In the genomic region with DNA sequence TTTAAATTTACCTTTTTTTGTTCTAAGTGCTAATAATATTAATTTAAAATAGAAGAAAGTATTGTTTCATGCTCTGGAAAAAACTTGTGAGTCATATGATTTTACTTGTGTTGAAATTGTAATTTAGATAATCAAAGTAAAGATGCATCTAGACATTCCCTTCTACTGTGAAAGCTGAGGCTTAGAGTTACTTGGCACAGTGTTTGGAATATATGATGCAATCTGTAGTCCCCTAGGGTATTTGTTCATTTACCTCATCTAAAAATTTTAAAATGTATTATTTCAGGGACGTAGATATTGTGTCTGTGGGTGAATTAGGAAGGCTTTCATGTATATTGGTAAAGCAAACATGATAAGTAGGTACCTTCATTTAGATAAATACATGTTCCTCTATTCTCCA, we compare ENCODE assay signal across 21 cellular contexts.
"Had no signal": no experiment of that assay in that cellular context is flagged by ENCODE, and none has a peak within 500 bp of the region (broad histone marks: within the 10 kb centered on the region; RNA-seq: fewer than 3 reads in every experiment).

No MANE protein-coding gene starts in this region.

- DNase-seq: cortex of kidney; effector CD4-positive, alpha-beta T cell; heart left ventricle; left cardiac atrium; mesenchymal stem cell; naive thymus-derived CD4-positive, alpha-beta T cell; stimulated activated CD4-positive, alpha-beta T cell treated with anti-CD3 and anti-CD28 coated beads, Interleukin-2, amount 100 ng/mL, for 24 hours; stimulated activated CD4-positive, alpha-beta T cell treated with anti-CD3 and anti-CD28 coated beads, Interleukin-4, amount 100 ng/mL, for 24 hours; stimulated activated naive CD4-positive, alpha-beta T cell treated with Interleukin-2 at 50 U/mL for 16 hours; stomach; thyroid gland; trophoblast cell had no signal

- H3K27ac ChIP-seq: foreskin keratinocyte, gastroesophageal sphincter, heart left ventricle, hepatocyte, left lung, neural progenitor cell, parathyroid adenoma, stomach, thyroid gland, vagina had no signal

- H3K9ac ChIP-seq: neural progenitor cell, parathyroid adenoma had no signal

- ATAC-seq: foreskin keratinocyte; gastroesophageal sphincter; heart left ventricle; left cardiac atrium; left lung; naive thymus-derived CD4-positive, alpha-beta T cell; sciatic nerve; stimulated activated effector memory CD8-positive, alpha-beta T cell treated with anti-CD3 and anti-CD28 coated beads, Interleukin-12 subunit alpha, Interleukin-12 subunit beta, amount 100 ng/mL, for 72 hours had no signal

- H3K4me3 ChIP-seq: gastroesophageal sphincter, heart left ventricle, hepatocyte, left lung, neural progenitor cell, stomach, thyroid gland, vagina had no signal

- H3K9me3 ChIP-seq: gastroesophageal sphincter, left lung, thyroid gland, vagina had no signal

- H3K36me3 ChIP-seq: gastroesophageal sphincter, heart left ventricle, left lung, neural progenitor cell, stomach, thyroid gland, vagina had no signal
